11 cellular contexts compared by ENCODE assay signal in genomic region chr3:39176025-39176714, GRCh38. TPM values are rescaled to one million over a fixed set of nuclear protein-coding genes. Genes with fewer than 3 reads are reported as not detected.
DNase-seq lines count a peak whose midpoint lies in the region; ATAC-seq lines count a peak whose summit lies in the region.
"Had no signal": no experiment of that assay in that cellular context is flagged by ENCODE, and none has a peak within 500 bp of the region (broad histone marks: within the 10 kb centered on the region; RNA-seq: fewer than 3 reads in every experiment).

No MANE protein-coding gene starts in this region.

- H3K27me3 Mint-ChIP-seq in activated CD4-positive, alpha-beta T cell treated with anti-CD3 and anti-CD28 coated beads for 36 hours, result no peaks in the 10 kb centered on the region

- H3K9me3 Mint-ChIP-seq in activated CD4-positive, alpha-beta T cell treated with anti-CD3 and anti-CD28 coated beads for 36 hours (ENCODE audit: low read depth), result peaks cover 2% of the 10 kb centered on the region

- CTCF ChIA-PET in activated CD4-positive, alpha-beta T cell treated with anti-CD3 and anti-CD28 coated beads for 36 hours (lab: Charles Lee), result interaction anchor here (0.6 to 4.1 kb wide), 7 partner anchors 9 to 116 kb away, joined by 3 to 17 read pairs (median 4); no protein-coding TSS in a partner anchor

- H2BK120ac ChIP-seq in mesendoderm (ENCODE audit: low read depth, low read length), result no peak overlapping the region

- DNase-seq in activated CD4-positive, alpha-beta T cell treated with anti-CD3 and anti-CD28 coated beads for 36 hours, result no peak
- no peak for DNase-seq in activated CD4-positive, alpha-beta T cell treated with anti-CD3 and anti-CD28 coated beads for 1 hour
- no peak for DNase-seq in mesendoderm
- DNase-seq in NCI-H526 (lab: John Stamatoyannopoulos, UW), result no peak
- no peak for DNase-seq in stimulated activated naive CD4-positive, alpha-beta T cell treated with Interleukin-2 at 50 U/mL for 16 hours (lab: John Stamatoyannopoulos, UW)
- DNase-seq: head of caudate nucleus, NCI-H1417 had no signal

- no peaks in the 10 kb centered on the region for H3K36me3 ChIP-seq in mesendoderm (ENCODE audit: control insufficient read depth, insufficient read depth, low read length)
- no peaks in the 10 kb centered on the region for H3K36me3 ChIP-seq in stomach smooth muscle (ENCODE audit: control insufficient read depth in 2 of 2, insufficient read depth in 2 of 2, low read length in 2 of 2)

- H3K79me1 ChIP-seq in mesendoderm (ENCODE audit: low read length), result no peaks in the 10 kb centered on the region

- H3K4me1 Mint-ChIP-seq in activated CD4-positive, alpha-beta T cell treated with anti-CD3 and anti-CD28 coated beads for 36 hours, result peaks cover 46% of the 10 kb centered on the region

- no peaks in the 10 kb centered on the region for H3K27me3 ChIP-seq in mesendoderm (ENCODE audit: insufficient read depth, low read length, poor library complexity)
- H3K27me3 ChIP-seq in stomach smooth muscle (ENCODE audit: control insufficient read depth in 1 of 2, insufficient read depth in 2 of 2, low read length in 2 of 2), result no peaks in the 10 kb centered on the region

- H3K4me3 Mint-ChIP-seq in activated CD4-positive, alpha-beta T cell treated with anti-CD3 and anti-CD28 coated beads for 36 hours, result no peak overlapping the region

- no peak overlapping the region for H3K4ac ChIP-seq in mesendoderm (ENCODE audit: low read depth, low read length)

- H3K79me2 ChIP-seq in mesendoderm (ENCODE audit: control insufficient read depth, insufficient read depth, low read length), result no peaks in the 10 kb centered on the region

- H4K8ac ChIP-seq in mesendoderm (ENCODE audit: low read depth, low read length), result no peak overlapping the region

- intact Hi-C loops in activated CD4-positive, alpha-beta T cell treated with anti-CD3 and anti-CD28 coated beads for 36 hours (cut with DNase I, micrococcal nuclease), result no loop called here

- no peaks in the 10 kb centered on the region for H3K36me3 Mint-ChIP-seq in activated CD4-positive, alpha-beta T cell treated with anti-CD3 and anti-CD28 coated beads for 36 hours (ENCODE audit: low read depth)

- H3K27ac ChIP-seq in angular gyrus (ENCODE audit: low read depth, low read length), result peak overlapping the region; percentile 77
- no peak overlapping the region for H3K27ac ChIP-seq in mesendoderm (ENCODE audit: low read depth, low read length)
- H3K27ac ChIP-seq in stomach smooth muscle (ENCODE audit: low read length), result peak overlapping the region; percentile 95

- H3K4me1 ChIP-seq in mesendoderm (ENCODE audit: control insufficient read depth, low read depth, low read length) (peaks cover 6% of the 10 kb centered on the region), stomach smooth muscle (ENCODE audit: control insufficient read depth, insufficient read depth, low read length) (peaks cover 21% of the 10 kb centered on the region)

- H3K23ac ChIP-seq in mesendoderm (ENCODE audit: low read length), result peak overlapping the region; percentile 39

- H3K18ac ChIP-seq in mesendoderm (ENCODE audit: low read length), result no peak overlapping the region

- no peak overlapping the region for H3K4me2 ChIP-seq in mesendoderm (ENCODE audit: low read length)

- H3K9ac ChIP-seq in mesendoderm (ENCODE audit: low read length), result no peak overlapping the region
- H3K9ac ChIP-seq in stomach smooth muscle (ENCODE audit: low read length in 2 of 2), result peak overlapping the region in 1 of 2 donors; percentile 76

- no peak overlapping the region for H3K56ac ChIP-seq in mesendoderm (ENCODE audit: low read length)

- WGBS in mesendoderm (ENCODE audit: extremely low coverage, insufficient coverage, low lambda C conversion rate), result no CpG with 5 or more reads among the region's 6 CpGs

- POLR2A ChIA-PET in activated CD4-positive, alpha-beta T cell treated with anti-CD3 and anti-CD28 coated beads for 36 hours (lab: Charles Lee), result interaction anchor here (1.0 to 1.1 kb wide), 2 partner anchors 26 to 112 kb away, joined by 3 read pairs; no protein-coding TSS in a partner anchor

- ATAC-seq in activated CD4-positive, alpha-beta T cell treated with anti-CD3 and anti-CD28 coated beads for 36 hours, result no peak
- ATAC-seq in HG02970 (IDR thresholded peaks at IDR 0.05; ENCODE audit: low FRiP score, unreplicated experiment), result no peak

- no peak overlapping the region for H4K5ac ChIP-seq in mesendoderm (ENCODE audit: low read length)

- no peak overlapping the region for H2BK15ac ChIP-seq in mesendoderm (replicated peaks; ENCODE audit: low read depth)

- peak overlapping the region; percentile 95 for H3K27ac Mint-ChIP-seq in activated CD4-positive, alpha-beta T cell treated with anti-CD3 and anti-CD28 coated beads for 36 hours

- H3K4me3 ChIP-seq in mesendoderm (ENCODE audit: low read length), result no peak overlapping the region
- no peak overlapping the region for H3K4me3 ChIP-seq in stomach smooth muscle (ENCODE audit: low read length in 2 of 2)

- H2AK5ac ChIP-seq in mesendoderm (ENCODE audit: low read length), result peak overlapping the region; percentile 57

- H2BK5ac ChIP-seq in mesendoderm (ENCODE audit: low read length), result no peak overlapping the region

- H3K9me3 ChIP-seq in stomach smooth muscle (ENCODE audit: control insufficient read depth in 2 of 2, low read length in 2 of 2), result no peaks in the 10 kb centered on the region

RNA-seq across cellular contexts. Expression of gene XIRP1, which starts 16.2 kb away (rescaled TPM):
- total RNA-seq in activated CD4-positive, alpha-beta T cell treated with anti-CD3 and anti-CD28 coated beads for 36 hours, result 1 to 10 TPM; 1.4 to 2.2 TPM
- 0.01 TPM for polyA plus RNA-seq in mesendoderm (2013, experiment 1 of 2)
- polyA plus RNA-seq in mesendoderm (2013, experiment 2 of 2), result 0.03 TPM
- total RNA-seq: A673 had no signal

RNA-seq across cellular contexts. Expression of gene CSRNP1, which starts 22.8 kb away (rescaled TPM):
- total RNA-seq in activated CD4-positive, alpha-beta T cell treated with anti-CD3 and anti-CD28 coated beads for 36 hours, result 10 to 100 TPM; 68.3 to 78.5 TPM
- 13.7 TPM for polyA plus RNA-seq in mesendoderm (2013, experiment 1 of 2)
- 13.9 TPM for polyA plus RNA-seq in mesendoderm (2013, experiment 2 of 2)
